ENCODE assay signal across 11 cellular contexts in genomic region chr1:201720522-201720844, GRCh38.
DNase-seq lines count a peak whose midpoint lies in the region; ATAC-seq and TF ChIP-seq lines count a peak whose summit lies in the region.
"Had no signal": no experiment of that assay in that cellular context is flagged by ENCODE, and none has a peak within 500 bp of the region (broad histone marks: within the 10 kb centered on the region; RNA-seq: fewer than 3 reads in every experiment).

No MANE protein-coding gene starts in this region.

- intact Hi-C loops in colonic mucosa (cut with DNase I): no loop called here
- intact Hi-C loops in sciatic nerve (cut with DNase I): no loop called here

- H3K4me1 ChIP-seq in HUES48 (ENCODE audit: control insufficient read depth, insufficient read depth, low read length): peaks cover 19% of the 10 kb centered on the region; the same call in 1 of the 2 replicates
- H3K4me1 ChIP-seq in colonic mucosa: peaks cover under 1% of the 10 kb centered on the region
- H3K4me1 ChIP-seq in mucosa of stomach (ENCODE audit: control insufficient read depth, insufficient read depth, low read length): peaks cover 27% of the 10 kb centered on the region
- peaks cover 63% of the 10 kb centered on the region for H3K4me1 ChIP-seq in stomach smooth muscle (ENCODE audit: control insufficient read depth, insufficient read depth, low read length)

- ATAC-seq in sciatic nerve (no peak), GM21526 (IDR thresholded peaks at IDR 0.05; ENCODE audit: low FRiP score, unreplicated experiment) (no peak)

- H3K9ac ChIP-seq in HUES48 (ENCODE audit: low read depth, low read length) (no peak overlapping the region), colonic mucosa (ENCODE audit: low read depth in 2 of 2, low read length in 2 of 2) (peak overlapping the region in 1 of 2 donors; percentile 14), mucosa of stomach (ENCODE audit: low read length) (peak overlapping the region; percentile 38), stomach smooth muscle (ENCODE audit: low read length in 2 of 2) (no peak overlapping the region)

- H3K4me3 ChIP-seq in HUES48 (ENCODE audit: low read depth, low read length) (no peak overlapping the region), colonic mucosa (no peak overlapping the region), mucosa of stomach (ENCODE audit: low read length) (no peak overlapping the region), stomach smooth muscle (ENCODE audit: low read length in 2 of 2) (no peak overlapping the region)
- H3K4me3 ChIP-seq: spleen had no signal

- peak overlapping the region; percentile 75 for H3K27ac ChIP-seq in HUES48 (ENCODE audit: low read depth, low read length)
- H3K27ac ChIP-seq in colonic mucosa: peak overlapping the region; percentile 51
- H3K27ac ChIP-seq in stomach smooth muscle (ENCODE audit: low read length): peak overlapping the region; percentile 69
- H3K27ac ChIP-seq: spleen had no signal

- H3K27me3 ChIP-seq in HUES48 (ENCODE audit: control insufficient read depth, insufficient read depth, low read length) (no peaks in the 10 kb centered on the region), colonic mucosa (no peaks in the 10 kb centered on the region), mucosa of stomach (ENCODE audit: control insufficient read depth, insufficient read depth, low read length) (no peaks in the 10 kb centered on the region), stomach smooth muscle (ENCODE audit: control insufficient read depth in 1 of 2, insufficient read depth in 2 of 2, low read length in 2 of 2) (no peaks in the 10 kb centered on the region)
- H3K27me3 ChIP-seq: spleen had no signal

- no peak for TF ChIP-seq CTCF in colonic mucosa (IDR thresholded peaks at IDR 0.05)

- no peak for DNase-seq in colonic mucosa
- no peak for DNase-seq in sciatic nerve (ENCODE audit: low spot score)
- DNase-seq in stimulated activated CD4-positive, alpha-beta T cell treated with anti-CD3 and anti-CD28 coated beads, Interleukin-4, amount 100 ng/mL, for 24 hours: no peak
- DNase-seq in KG1 (lab: John Stamatoyannopoulos, UW): no peak
- DNase-seq: activated CD4-positive, alpha-beta T cell treated with anti-CD3 and anti-CD28 coated beads for 4 hours; AML-193 had no signal

- H3K36me3 ChIP-seq in HUES48 (ENCODE audit: control insufficient read depth, insufficient read depth, low read length) (peaks cover 4% of the 10 kb centered on the region; the same call in 1 of the 2 replicates), colonic mucosa (no peaks in the 10 kb centered on the region), mucosa of stomach (ENCODE audit: control insufficient read depth, insufficient read depth, low read length) (no peaks in the 10 kb centered on the region), stomach smooth muscle (ENCODE audit: control insufficient read depth in 2 of 2, insufficient read depth in 2 of 2, low read length in 2 of 2) (peaks cover 7 to 10% of the 10 kb centered on the region in 2 donors)

- H3K9me3 ChIP-seq in HUES48 (ENCODE audit: control insufficient read depth, insufficient read depth, low read length) (no peaks in the 10 kb centered on the region), colonic mucosa (no peaks in the 10 kb centered on the region), mucosa of stomach (ENCODE audit: control insufficient read depth, low read length) (no peaks in the 10 kb centered on the region), stomach smooth muscle (ENCODE audit: control insufficient read depth in 2 of 2, low read length in 2 of 2) (no peaks in the 10 kb centered on the region)
- H3K9me3 ChIP-seq: spleen had no signal
